In genomic region chr6:112974931-112975330, GRCh38 we compare ENCODE assay signal across 3 cellular contexts.
DNase-seq lines count a peak whose midpoint lies in the region; ATAC-seq, FAIRE-seq and TF ChIP-seq lines count a peak whose summit lies in the region.
"Not testable (repeated sequence)": the region's sequence is repeated elsewhere in the genome, so short reads cannot be mapped to it uniquely, and the experiment has no call there.

No MANE protein-coding gene starts in this region.

- not testable (repeated sequence) for H3K4me2 ChIP-seq in K562 (ENCODE audit: insufficient read depth, low read length); HepG2 (ENCODE audit: low read depth, low read length)

- H4K20me1 ChIP-seq in K562 (replicated peaks; ENCODE audit: control insufficient read depth, insufficient read depth, low read length); HepG2 (ENCODE audit: insufficient read depth, low read length): not testable (repeated sequence)

- CTCF ChIA-PET in K562 (lab: Yijun Ruan, JAX; ENCODE audit: low intra/inter-chr PET ratio); HepG2 (lab: Yijun Ruan, JAX; ENCODE audit: low intra/inter-chr PET ratio, low total read pairs): not testable (repeated sequence)

- TF ChIP-seq RAD21 in K562 (CRISPR knock-in tag; conservative IDR thresholded peaks at IDR 0.05 in 1 of 2, IDR thresholded peaks at IDR 0.05 in 1 of 2); HepG2 (CRISPR knock-in tag; IDR thresholded peaks at IDR 0.05): not testable (repeated sequence)

- H3K27ac Mint-ChIP-seq in neural crest cell (ENCODE audit: unreplicated experiment): peak overlapping the region; percentile 79

- peaks cover 32% of the 10 kb centered on the region for H3K9me3 Mint-ChIP-seq in neural crest cell

- not testable (repeated sequence) for H3K4me3 Mint-ChIP-seq in neural crest cell

- POLR2A ChIA-PET in K562 (lab: Yijun Ruan, JAX); HepG2 (lab: Yijun Ruan, JAX): not testable (repeated sequence)

- in situ Hi-C loops in K562 (cut with MboI); HepG2 (cut with HindIII; ENCODE audit: extremely low pct_ligation_motif_present, low pct_unique_long_range_greater_than_20kb): not testable (repeated sequence)

- H3K79me2 ChIP-seq in K562 (ENCODE audit: control insufficient read depth, insufficient read depth, low read length); HepG2 (ENCODE audit: insufficient read depth, low read length): not testable (repeated sequence)

- 48% methylated on average over 4 of the region's 4 CpGs for WGBS in K562 (ENCODE audit: insufficient coverage, low coverage, missing lambda C conversion rate)
- under 1% methylated on average over 4 of the region's 4 CpGs for WGBS in HepG2 (ENCODE audit: low lambda C conversion rate)

- H3K27me3 Mint-ChIP-seq in neural crest cell (ENCODE audit: low read depth): not testable (repeated sequence)

- not testable (repeated sequence) for ATAC-seq in K562, HepG2

- not testable (repeated sequence) for H3K4me3 ChIP-seq in K562; HepG2 (replicated peaks in 1 of 3; ENCODE audit: insufficient read depth in 1 of 3, low read depth in 2 of 3, low read length in 3 of 3)

- H3K9ac ChIP-seq in K562 (ENCODE audit: insufficient read depth in 1 of 2, low read depth in 2 of 2, low read length in 2 of 2); HepG2 (ENCODE audit: insufficient read depth, low read depth, low read length): not testable (repeated sequence)

- H3K27ac ChIP-seq in K562 (ENCODE audit: extremely low read depth, low read depth, low read length); HepG2 (ENCODE audit: extremely low read length, insufficient read depth, low read length): not testable (repeated sequence)

- peaks cover 16% of the 10 kb centered on the region for H3K4me1 Mint-ChIP-seq in neural crest cell

- TF ChIP-seq EP300 in K562 (IDR thresholded peaks at IDR 0.05; ENCODE audit: low read length); HepG2 (IDR thresholded peaks at IDR 0.05; ENCODE audit: low read depth in 2 of 2, low read length in 2 of 2); HepG2 (CRISPR knock-in tag; IDR thresholded peaks at IDR 0.05; ENCODE audit: borderline replicate concordance): not testable (repeated sequence)

- TF ChIP-seq POLR2A in K562 (conservative IDR thresholded peaks at IDR 0.05); HepG2 (IDR thresholded peaks at IDR 0.05; ENCODE audit: insufficient read depth in 1 of 2, low read depth in 2 of 2, low read length in 2 of 2): not testable (repeated sequence)

- intact Hi-C loops in K562 (cut with micrococcal nuclease): not testable (repeated sequence)
- intact Hi-C loops in HepG2 (cut with micrococcal nuclease; ENCODE audit: unreplicated experiment): loop anchor here (1.0 kb wide), 1 partner anchor 30 kb away; no protein-coding TSS in a partner anchor

- not testable (repeated sequence) for H3K9me3 ChIP-seq in K562 (replicated peaks; ENCODE audit: control insufficient read depth, insufficient read depth, low read depth, low read length)
- H3K9me3 ChIP-seq in HepG2 (ENCODE audit: low read length): peaks cover 16% of the 10 kb centered on the region

- not testable (repeated sequence) for H3K36me3 ChIP-seq in K562 (ENCODE audit: control insufficient read depth, insufficient read depth, low read length); HepG2 (replicated peaks in 1 of 2; ENCODE audit: control insufficient read depth in 1 of 2, insufficient read depth in 2 of 2, low read length in 2 of 2)

- FAIRE-seq in K562 (lab: Jason Lieb, UNC); HepG2 (lab: Jason Lieb, UNC): not testable (repeated sequence)

- H3K4me1 ChIP-seq in K562 (replicated peaks in 1 of 2; ENCODE audit: control insufficient read depth in 2 of 2, insufficient read depth in 2 of 2, low read length in 2 of 2); HepG2 (ENCODE audit: insufficient read depth, low read length): not testable (repeated sequence)

- BruUV-seq in K562 (replicated peaks; lab: Mats Ljungman, UMichigan); HepG2 (replicated peaks; lab: Mats Ljungman, UMichigan): not testable (repeated sequence)

- not testable (repeated sequence) for DNase-seq in K562 (ENCODE audit: extremely low read depth in 1 of 4, low spot score in 3 of 4); HepG2 (ENCODE audit: low spot score); neural crest cell (ENCODE audit: low read depth, low spot score)

- TF ChIP-seq CTCF in K562 (IDR thresholded peaks at IDR 0.05 in 2 of 3, conservative IDR thresholded peaks at IDR 0.05 in 1 of 3; ENCODE audit: insufficient read depth in 2 of 3, low read depth in 1 of 3, low read length in 3 of 3); HepG2 (CRISPR knock-in tag; IDR thresholded peaks at IDR 0.05); neural crest cell (conservative IDR thresholded peaks at IDR 0.05): not testable (repeated sequence)

- H3K27me3 ChIP-seq in K562 (ENCODE audit: control insufficient read depth in 2 of 2, insufficient read depth in 2 of 2, low read length in 2 of 2); HepG2 (ENCODE audit: control insufficient read depth in 1 of 2, insufficient read depth in 2 of 2, low read length in 2 of 2): not testable (repeated sequence)

- H2AFZ ChIP-seq in K562 (ENCODE audit: low read depth, low read length); HepG2 (ENCODE audit: low read length): not testable (repeated sequence)

- H3K9me1 ChIP-seq in K562 (ENCODE audit: control insufficient read depth, insufficient read depth, low read length): not testable (repeated sequence)

- peaks cover 30% of the 10 kb centered on the region for H3K36me3 Mint-ChIP-seq in neural crest cell (ENCODE audit: low read depth)

TF ChIP-seq in K562, 482 proteins besides CTCF, POLR2A, EP300 and RAD21:
- peak; percentile 96 for TF ChIP-seq ZNF431 (CRISPR knock-in tag; IDR thresholded peaks at IDR 0.05)

TF ChIP-seq in HepG2, 621 proteins besides CTCF, POLR2A, EP300 and RAD21:
- TF ChIP-seq ZNF431 (CRISPR knock-in tag; IDR thresholded peaks at IDR 0.05; ENCODE audit: borderline replicate concordance, low read depth): peak; percentile 61; the same call in 1 of the 2 replicates
